11 cellular contexts compared by ENCODE assay signal in genomic region chr6:149266659-149267058, GRCh38. TPM values are rescaled to one million over a fixed set of nuclear protein-coding genes. Genes with fewer than 3 reads are reported as not detected.
A peak's percentile ranks its signal among the peaks of the same experiment; 100 is the strongest.
DNase-seq lines count a peak whose midpoint lies in the region; ATAC-seq and TF ChIP-seq lines count a peak whose summit lies in the region.
"Had no signal": no experiment of that assay in that cellular context is flagged by ENCODE, and none has a peak within 500 bp of the region (broad histone marks: within the 10 kb centered on the region; RNA-seq: fewer than 3 reads in every experiment).

No MANE protein-coding gene starts in this region.

- no peak for DNase-seq in neuronal stem cell (ENCODE audit: low spot score)
- no peak for DNase-seq in trophoblast cell
- DNase-seq in HFFc6: no peak
- no peak for DNase-seq in amygdala (lab: John Stamatoyannopoulos, UW)
- DNase-seq: left cardiac atrium, NCI-H510A treated with DMSO at 0.1 percent for 48 hours had no signal

- H2BK120ac ChIP-seq in neuronal stem cell (ENCODE audit: low read depth, low read length) (no peak overlapping the region), trophoblast cell (ENCODE audit: insufficient read depth, low read length, poor library complexity) (no peak overlapping the region)

- H3K4me1 ChIP-seq in neuronal stem cell (ENCODE audit: control insufficient read depth in 2 of 2, insufficient read depth in 1 of 2, low read depth in 1 of 2, low read length in 2 of 2): peaks cover 1 to 4% of the 10 kb centered on the region in 2 donors
- no peaks in the 10 kb centered on the region for H3K4me1 ChIP-seq in trophoblast cell (ENCODE audit: control insufficient read depth in 1 of 2, insufficient read depth in 2 of 2, low read length in 2 of 2)
- H3K4me1 ChIP-seq: right atrium auricular region had no signal

- H4K8ac ChIP-seq in neuronal stem cell (ENCODE audit: low read depth, low read length) (no peak overlapping the region), trophoblast cell (ENCODE audit: low read depth, low read length) (no peak overlapping the region)

- no peak overlapping the region for H3K18ac ChIP-seq in neuronal stem cell (ENCODE audit: low read length)
- H3K18ac ChIP-seq in trophoblast cell (ENCODE audit: low read length): no peak overlapping the region

- no peak overlapping the region for H2BK15ac ChIP-seq in neuronal stem cell (ENCODE audit: low read length)

- no peak overlapping the region for H3K4ac ChIP-seq in neuronal stem cell (ENCODE audit: low read length)
- H3K4ac ChIP-seq in trophoblast cell (ENCODE audit: low read depth, low read length): no peak overlapping the region

- H3K4me2 ChIP-seq in neuronal stem cell (ENCODE audit: insufficient read depth, low read length, poor library complexity, severe bottlenecking): no peak overlapping the region
- H3K4me2 ChIP-seq in trophoblast cell (ENCODE audit: low read length): no peak overlapping the region

- H3K79me2 ChIP-seq in trophoblast cell (ENCODE audit: control insufficient read depth, insufficient read depth, low read length, poor library complexity): no peaks in the 10 kb centered on the region

- peaks cover 0 to 2% of the 10 kb centered on the region in 2 donors for H3K9me3 ChIP-seq in neuronal stem cell (replicated peaks in 1 of 2; ENCODE audit: control insufficient read depth in 2 of 2, insufficient read depth in 1 of 2, low read depth in 1 of 2, low read length in 2 of 2)
- no peaks in the 10 kb centered on the region for H3K9me3 ChIP-seq in trophoblast cell (ENCODE audit: insufficient read depth, low read depth, low read length)
- H3K9me3 ChIP-seq: right atrium auricular region had no signal

- H2AFZ ChIP-seq in neuronal stem cell (ENCODE audit: low read length): peak overlapping the region; percentile 44
- no peak overlapping the region for H2AFZ ChIP-seq in trophoblast cell (ENCODE audit: insufficient read depth, low read length, poor library complexity)

- WGBS in neuronal stem cell (ENCODE audit: extremely low coverage in 2 of 2, insufficient read length in 2 of 2, insufficient replicate concordance in 1 of 2), 2 donors: 100% methylated on average over 1 of the region's 6 CpGs; no CpG with 5 or more reads in 1 of the 2 donors
- 100% methylated on average over 1 of the region's 6 CpGs for WGBS in trophoblast cell (ENCODE audit: extremely low coverage, insufficient coverage, insufficient read length)

- no peak overlapping the region for H3K27ac Mint-ChIP-seq in HFFc6
- H3K27ac Mint-ChIP-seq: activated naive CD4-positive, alpha-beta T cell treated with anti-CD3 and anti-CD28 coated beads, Interleukin-2, amount 50 U/mL, for 24 hours had no signal

- no peak overlapping the region for H3K27ac ChIP-seq in neuronal stem cell (replicated peaks; ENCODE audit: low read length)
- no peak overlapping the region for H3K27ac ChIP-seq in trophoblast cell (ENCODE audit: low read depth, low read length)
- H3K27ac ChIP-seq: right atrium auricular region had no signal

- ATAC-seq in GM19025 (IDR thresholded peaks at IDR 0.05; ENCODE audit: low read depth, unreplicated experiment) (peak; percentile 91), HG02588 (IDR thresholded peaks at IDR 0.05; ENCODE audit: unreplicated experiment) (peak; percentile 77), HG03520 (IDR thresholded peaks at IDR 0.05; ENCODE audit: unreplicated experiment) (peak; percentile 66)
- ATAC-seq: left cardiac atrium had no signal

- no peak overlapping the region for H2BK12ac ChIP-seq in neuronal stem cell (ENCODE audit: low read length)
- no peak overlapping the region for H2BK12ac ChIP-seq in trophoblast cell (ENCODE audit: low read length)

- H4K91ac ChIP-seq in neuronal stem cell (ENCODE audit: low read depth, low read length, poor library complexity) (no peak overlapping the region), trophoblast cell (ENCODE audit: low read depth, low read length) (no peak overlapping the region)

- H4K12ac ChIP-seq in trophoblast cell (ENCODE audit: low read depth, low read length): no peak overlapping the region

- H3K27me3 Mint-ChIP-seq in HFFc6 (ENCODE audit: insufficient read depth): peaks cover 44% of the 10 kb centered on the region
- H3K27me3 Mint-ChIP-seq: activated naive CD4-positive, alpha-beta T cell treated with anti-CD3 and anti-CD28 coated beads, Interleukin-2, amount 50 U/mL, for 24 hours had no signal

- H2AK5ac ChIP-seq in neuronal stem cell (ENCODE audit: low read depth, low read length) (no peak overlapping the region), trophoblast cell (ENCODE audit: low read length) (no peak overlapping the region)

- no peak for TF ChIP-seq CTCF in HFFc6 (IDR thresholded peaks at IDR 0.05)

- no peaks in the 10 kb centered on the region for H3K27me3 ChIP-seq in neuronal stem cell (ENCODE audit: control insufficient read depth in 3 of 3, insufficient read depth in 3 of 3, low read depth in 1 of 3, low read length in 3 of 3)
- H3K27me3 ChIP-seq in trophoblast cell (ENCODE audit: insufficient read depth, low read length): no peaks in the 10 kb centered on the region
- H3K27me3 ChIP-seq: right atrium auricular region had no signal

- H3K9me3 Mint-ChIP-seq in HFFc6: no peaks in the 10 kb centered on the region; the same call in 1 of the 2 replicates

- no peaks in the 10 kb centered on the region for H3K36me3 ChIP-seq in neuronal stem cell (replicated peaks in 1 of 2; ENCODE audit: control insufficient read depth in 2 of 2, insufficient read depth in 2 of 2, low read length in 2 of 2)
- no peaks in the 10 kb centered on the region for H3K36me3 ChIP-seq in trophoblast cell (ENCODE audit: control insufficient read depth in 1 of 2, insufficient read depth in 2 of 2, low read length in 2 of 2)
- H3K36me3 ChIP-seq: right atrium auricular region had no signal

- H3K4me3 Mint-ChIP-seq in HFFc6: no peak overlapping the region
- H3K4me3 Mint-ChIP-seq: activated naive CD4-positive, alpha-beta T cell treated with anti-CD3 and anti-CD28 coated beads, Interleukin-2, amount 50 U/mL, for 24 hours had no signal

- H3K4me1 Mint-ChIP-seq in HFFc6 (ENCODE audit: low read depth): no peaks in the 10 kb centered on the region

- no peaks in the 10 kb centered on the region for H3K79me1 ChIP-seq in neuronal stem cell (ENCODE audit: low read depth, low read length)
- no peaks in the 10 kb centered on the region for H3K79me1 ChIP-seq in trophoblast cell (ENCODE audit: low read length)

- H3K36me3 Mint-ChIP-seq in HFFc6 (ENCODE audit: low read depth): no peaks in the 10 kb centered on the region
- H3K36me3 Mint-ChIP-seq: activated naive CD4-positive, alpha-beta T cell treated with anti-CD3 and anti-CD28 coated beads, Interleukin-2, amount 50 U/mL, for 24 hours had no signal

- no peak overlapping the region for H3K14ac ChIP-seq in neuronal stem cell (ENCODE audit: low read length)
- H3K14ac ChIP-seq in trophoblast cell (ENCODE audit: low read length): no peak overlapping the region

- H3K23ac ChIP-seq in neuronal stem cell (ENCODE audit: low read depth, low read length, poor library complexity) (no peak overlapping the region), trophoblast cell (ENCODE audit: low read length) (no peak overlapping the region)

- H2BK5ac ChIP-seq in neuronal stem cell (ENCODE audit: low read length): no peak overlapping the region
- no peak overlapping the region for H2BK5ac ChIP-seq in trophoblast cell (ENCODE audit: low read depth, low read length, poor library complexity)

- H3K9ac ChIP-seq in neuronal stem cell (ENCODE audit: low read depth, low read length, poor library complexity) (no peak overlapping the region), trophoblast cell (ENCODE audit: low read length) (no peak overlapping the region)

- no peak overlapping the region for H3K4me3 ChIP-seq in neuronal stem cell (ENCODE audit: low read length in 2 of 2)
- no peak overlapping the region for H3K4me3 ChIP-seq in trophoblast cell (ENCODE audit: low read depth, low read length)
- H3K4me3 ChIP-seq: right atrium auricular region had no signal

RNA-seq across cellular contexts. Expression of gene TAB2, which starts 50.9 kb away (rescaled TPM):
- 76.2 TPM for polyA plus RNA-seq in neuronal stem cell (2013, experiment 1 of 2)
- polyA plus RNA-seq in neuronal stem cell (2013, experiment 2 of 2): 77.1 TPM
- polyA plus RNA-seq in trophoblast cell (2013): 59.5 and 60.1 TPM in 2 replicates
- 10 to 100 TPM; 37.8 to 50.6 (median 44.5) TPM for total RNA-seq in HFFc6 (2021; fragmentation: NEBNext Ultra II Directional; extraction: Animal tissue kit (Norgen Biotek cat#: 25700))
